18 cellular contexts compared by ENCODE assay signal in the genomic region with DNA sequence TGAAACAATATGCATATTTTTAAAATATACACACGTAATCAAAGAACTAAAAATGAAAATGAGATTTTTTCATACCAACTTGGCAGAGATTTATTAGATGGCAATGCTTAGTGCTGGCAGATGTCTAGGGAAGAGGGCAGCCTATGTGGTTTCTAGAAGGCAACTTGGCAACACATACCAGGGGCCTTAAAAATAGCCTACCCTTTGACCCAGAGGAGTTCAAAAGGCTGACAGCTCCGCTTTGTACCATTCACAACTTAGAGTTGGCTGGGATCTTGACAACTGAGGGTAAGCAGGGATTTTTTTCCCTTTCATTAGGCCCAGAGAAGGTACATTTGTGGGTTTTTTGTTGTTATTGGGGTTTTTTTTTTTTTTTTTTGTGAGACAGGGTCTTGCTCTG. TPM values are rescaled to one million over a fixed set of nuclear protein-coding genes. Genes with fewer than 3 reads are reported as not detected.
A peak's percentile ranks its signal among the peaks of the same experiment; 100 is the strongest.
DNase-seq lines count a peak whose midpoint lies in the region; ATAC-seq, FAIRE-seq and TF ChIP-seq lines count a peak whose summit lies in the region.
"Had no signal": no experiment of that assay in that cellular context is flagged by ENCODE, and none has a peak within 500 bp of the region (broad histone marks: within the 10 kb centered on the region; RNA-seq: fewer than 3 reads in every experiment).

No MANE protein-coding gene starts in this region.

- H3K36me3 ChIP-seq in GM12878 (ENCODE audit: control insufficient read depth in 2 of 2, insufficient read depth in 2 of 2, low read length in 1 of 2) (peaks cover 0 to 7% of the 10 kb centered on the region in 2 experiments; a peak in 3 of 4 replicates), trophoblast cell (ENCODE audit: control insufficient read depth in 1 of 2, insufficient read depth in 2 of 2, low read length in 2 of 2) (no peaks in the 10 kb centered on the region)
- H3K36me3 ChIP-seq: BLaER1 treated with 17β-estradiol and CSF1 and Interleukin-3, amounts not matched to agents 10 nM and 100 nM; HAP-1 had no signal

- peak overlapping the region; percentile 31 for H3K4me3 Mint-ChIP-seq in stimulated activated effector memory CD8-positive, alpha-beta T cell treated with anti-CD3 and anti-CD28 coated beads, Interleukin-12 subunit alpha, Interleukin-12 subunit beta, amount 100 ng/mL, for 72 hours
- H3K4me3 Mint-ChIP-seq: CD4-positive, alpha-beta T cell had no signal

- H4K12ac ChIP-seq in trophoblast cell (ENCODE audit: low read depth, low read length) = no peak overlapping the region

- no peak overlapping the region for H3K4ac ChIP-seq in trophoblast cell (ENCODE audit: low read depth, low read length)

- H3K79me1 ChIP-seq in trophoblast cell (ENCODE audit: low read length) = peaks cover 6% of the 10 kb centered on the region

- no peaks in the 10 kb centered on the region; the same call in 2 of the 3 replicates for H3K9me3 ChIP-seq in GM12878 (replicated peaks; ENCODE audit: control insufficient read depth, insufficient read depth, low read length)
- H3K9me3 ChIP-seq in trophoblast cell (ENCODE audit: insufficient read depth, low read depth, low read length) = peaks cover 5% of the 10 kb centered on the region
- H3K9me3 ChIP-seq: BLaER1 treated with 17β-estradiol and CSF1 and Interleukin-3, amounts not matched to agents 10 nM and 100 nM had no signal

- no peak for TF ChIP-seq EP300 in GM12878 (IDR thresholded peaks at IDR 0.05; ENCODE audit: borderline replicate concordance in 1 of 2, control insufficient read depth in 1 of 2, low read depth in 2 of 2, low read length in 2 of 2)

- H4K20me1 ChIP-seq in GM12878 (ENCODE audit: control insufficient read depth, insufficient read depth) = no peaks in the 10 kb centered on the region
- H4K20me1 ChIP-seq: BLaER1 treated with 17β-estradiol and CSF1 and Interleukin-3, amounts not matched to agents 10 nM and 100 nM had no signal

- intact Hi-C loops in GM12878 (cut with micrococcal nuclease; ENCODE audit: unreplicated experiment) = loop anchor here (10.0 kb wide), 1 partner anchor 367 kb away; no protein-coding TSS in a partner anchor

- no peak overlapping the region for H4K8ac ChIP-seq in trophoblast cell (ENCODE audit: low read depth, low read length)

- no peaks in the 10 kb centered on the region for H3K9me3 Mint-ChIP-seq in stimulated activated effector memory CD8-positive, alpha-beta T cell treated with anti-CD3 and anti-CD28 coated beads, Interleukin-12 subunit alpha, Interleukin-12 subunit beta, amount 100 ng/mL, for 72 hours
- H3K9me3 Mint-ChIP-seq: CD4-positive, alpha-beta T cell had no signal

- WGBS in GM12878 (ENCODE audit: insufficient coverage, insufficient replicate concordance, low lambda C conversion rate, missing lambda C conversion rate) = 3% methylated on average over 2 of the region's 2 CpGs
- whole genome bisulfite sequencing in trophoblast cell (ENCODE audit: extremely low coverage, insufficient coverage, insufficient read length) = no CpG with 5 or more reads among the region's 2 CpGs

- no peak for FAIRE-seq in GM12878 (lab: Jason Lieb, UNC)
- FAIRE-seq: H1 had no signal

- no peak for TF ChIP-seq CTCF in GM12865 (IDR thresholded peaks at IDR 0.05; ENCODE audit: insufficient read depth, low read depth, low read length, missing control alignments)
- TF ChIP-seq CTCF in GM12878 (IDR thresholded peaks at IDR 0.05 in 2 of 3, conservative IDR thresholded peaks at IDR 0.05 in 1 of 3; ENCODE audit: control insufficient read depth in 2 of 3, extremely low read depth in 1 of 3, insufficient read depth in 1 of 3, low read depth in 3 of 3, low read length in 3 of 3) = no peak

- peak; percentile 35 for DNase-seq in activated CD8-positive, alpha-beta memory T cell treated with anti-CD3 and anti-CD28 coated beads for 24 hours
- no peak for DNase-seq in activated CD8-positive, alpha-beta memory T cell treated with anti-CD3 and anti-CD28 coated beads, Interleukin-2, amount 50 U/mL, for 4 hours
- DNase-seq in GM12865 (ENCODE audit: low read depth) = peak; percentile 54
- no peak for DNase-seq in GM12878 (ENCODE audit: low read depth, low spot score)
- DNase-seq in stimulated activated effector memory CD8-positive, alpha-beta T cell treated with anti-CD3 and anti-CD28 coated beads, Interleukin-12 subunit alpha, Interleukin-12 subunit beta, amount 100 ng/mL, for 72 hours (ENCODE audit: low spot score in 2 of 2) = no peak
- no peak for DNase-seq in trophoblast cell
- no peak for DNase-seq in KG1 (lab: John Stamatoyannopoulos, UW)
- no peak for DNase-seq in CD1c-positive myeloid dendritic cell (ENCODE audit: extremely low spot score)
- DNase-seq: 8988T; ACHN; Calu3; CD4-positive, alpha-beta T cell; DMS 273 treated with DMSO at 0.1 percent for 48 hours had no signal

- no peak overlapping the region for H2BK120ac ChIP-seq in trophoblast cell (ENCODE audit: insufficient read depth, low read length, poor library complexity)

- no peak overlapping the region for H3K27ac Mint-ChIP-seq in stimulated activated effector memory CD8-positive, alpha-beta T cell treated with anti-CD3 and anti-CD28 coated beads, Interleukin-12 subunit alpha, Interleukin-12 subunit beta, amount 100 ng/mL, for 72 hours
- H3K27ac Mint-ChIP-seq: CD4-positive, alpha-beta T cell had no signal

- in situ Hi-C loops in GM12878 (cut with MboI) = loop anchor here (10.0 kb wide), 1 partner anchor 287 kb away; no protein-coding TSS in a partner anchor

- H3K79me2 ChIP-seq in GM12878 (ENCODE audit: control insufficient read depth, insufficient read depth, low read length) = peaks cover 77% of the 10 kb centered on the region
- H3K79me2 ChIP-seq in trophoblast cell (ENCODE audit: control insufficient read depth, insufficient read depth, low read length, poor library complexity) = no peaks in the 10 kb centered on the region

- no peak for TF ChIP-seq RAD21 in GM12878 (IDR thresholded peaks at IDR 0.05; ENCODE audit: insufficient read depth, low read depth, low read length)

- H3K18ac ChIP-seq in trophoblast cell (ENCODE audit: low read length) = no peak overlapping the region

- RAD21 ChIA-PET in GM12878 (lab: Charles Lee; ENCODE audit: unreplicated experiment) = interaction anchor here (1.1 to 22.2 kb wide), 7 partner anchors 19 to 49 kb away, joined by 3 to 400 read pairs (median 5); no protein-coding TSS in a partner anchor

- H3K9ac ChIP-seq in GM12878 (ENCODE audit: control insufficient read depth, insufficient read depth, low read length) = peak overlapping the region; percentile 89
- H3K9ac ChIP-seq in trophoblast cell (ENCODE audit: low read length) = no peak overlapping the region
- H3K9ac ChIP-seq: BLaER1 treated with 17β-estradiol and CSF1 and Interleukin-3, amounts not matched to agents 10 nM and 100 nM had no signal

- H3K23ac ChIP-seq in trophoblast cell (ENCODE audit: low read length) = no peak overlapping the region

- H3K4me3 ChIP-seq in GM12865 (ENCODE audit: low read depth, low read length) = peak overlapping the region; percentile 66
- H3K4me3 ChIP-seq in GM12878 = no peak overlapping the region
- no peak overlapping the region for H3K4me3 ChIP-seq in trophoblast cell (ENCODE audit: low read depth, low read length)
- H3K4me3 ChIP-seq: BLaER1 treated with 17β-estradiol and CSF1 and Interleukin-3, amounts not matched to agents 10 nM and 100 nM; HAP-1 had no signal

- ATAC-seq in GM12878 = no peak
- ATAC-seq in stimulated activated effector memory CD8-positive, alpha-beta T cell treated with anti-CD3 and anti-CD28 coated beads, Interleukin-12 subunit alpha, Interleukin-12 subunit beta, amount 100 ng/mL, for 72 hours = no peak

- CTCF ChIA-PET in GM12878 (lab: Yijun Ruan, JAX) = interaction anchor here (0.6 to 28.4 kb wide), 7 partner anchors 7 to 50 kb away, joined by 3 to 372 read pairs (median 4); a partner anchor contains a TSS

- SMC1A ChIA-PET in GM12878 (lab: Charles Lee; ENCODE audit: uncharacterized antibody, unreplicated experiment) = interaction anchor here (19.5 to 21.6 kb wide), 3 partner anchors 19 to 33 kb away, joined by 248 to 411 read pairs (median 266); a partner anchor contains a TSS

- no peak for TF ChIP-seq POLR2A in GM12878 (IDR thresholded peaks at IDR 0.05; ENCODE audit: low read depth, low read length)

- POLR2A ChIA-PET in GM12878 (lab: Charles Lee) = interaction anchor here (0.6 to 17.2 kb wide), 7 partner anchors 10 to 334 kb away, joined by 3 to 192 read pairs (median 5); a partner anchor contains a TSS

- H2BK12ac ChIP-seq in trophoblast cell (ENCODE audit: low read length) = no peak overlapping the region

- H3K4me2 ChIP-seq in GM12878 (ENCODE audit: control insufficient read depth, insufficient read depth) (peak overlapping the region; percentile 88; the same call in 1 of the 2 replicates), trophoblast cell (ENCODE audit: low read length) (no peak overlapping the region)

- H3K4me1 ChIP-seq in GM12878 (ENCODE audit: control insufficient read depth, insufficient read depth, low read length) (peaks cover 92% of the 10 kb centered on the region), trophoblast cell (ENCODE audit: control insufficient read depth in 1 of 2, insufficient read depth in 2 of 2, low read length in 2 of 2) (peaks cover 10 to 22% of the 10 kb centered on the region in 2 experiments)

- no TSS peak for BruUV-seq in GM12878 (replicated peaks; lab: Mats Ljungman, UMichigan)

- H3K27me3 ChIP-seq in GM12878 (replicated peaks in 1 of 2; ENCODE audit: control insufficient read depth in 2 of 2, insufficient read depth in 2 of 2, low read length in 1 of 2) = no peaks in the 10 kb centered on the region
- H3K27me3 ChIP-seq in trophoblast cell (ENCODE audit: insufficient read depth, low read length) = no peaks in the 10 kb centered on the region

- H2BK5ac ChIP-seq in trophoblast cell (ENCODE audit: low read depth, low read length, poor library complexity) = no peak overlapping the region

- peaks cover 34% of the 10 kb centered on the region for H3K36me3 Mint-ChIP-seq in stimulated activated effector memory CD8-positive, alpha-beta T cell treated with anti-CD3 and anti-CD28 coated beads, Interleukin-12 subunit alpha, Interleukin-12 subunit beta, amount 100 ng/mL, for 72 hours

- no peak overlapping the region for H3K14ac ChIP-seq in trophoblast cell (ENCODE audit: low read length)

- no peak overlapping the region for H2AK5ac ChIP-seq in trophoblast cell (ENCODE audit: low read length)

- H3K27ac ChIP-seq in GM12878 (ENCODE audit: control insufficient read depth, insufficient read depth) (peak overlapping the region; percentile 99), trophoblast cell (ENCODE audit: low read depth, low read length) (no peak overlapping the region)

- H3K4me1 Mint-ChIP-seq in stimulated activated effector memory CD8-positive, alpha-beta T cell treated with anti-CD3 and anti-CD28 coated beads, Interleukin-12 subunit alpha, Interleukin-12 subunit beta, amount 100 ng/mL, for 72 hours = peaks cover 60% of the 10 kb centered on the region

- H2AFZ ChIP-seq in GM12878 (ENCODE audit: control insufficient read depth, low read depth, low read length) (no peak overlapping the region), trophoblast cell (ENCODE audit: insufficient read depth, low read length, poor library complexity) (no peak overlapping the region)

- no peak overlapping the region for H4K91ac ChIP-seq in trophoblast cell (ENCODE audit: low read depth, low read length)

RNA-seq across cellular contexts. Expression of a gene that starts 26.4 kb away (rescaled TPM):
- 20.6 and 24.6 TPM in 2 replicates for total RNA-seq in GM12878 (2013; cell fraction: nucleolus; rRNA removed)
- total RNA-seq in GM12878 (2014; rRNA removed) = 11.2 and 12.3 TPM in 2 replicates
- 18.1 and 19.2 TPM in 2 replicates for total RNA-seq in GM12878 (2014; rRNA removed; fragmentation: Illumina TruSeq; extraction: Trizol)
- 26.8 and 30.1 TPM in 2 replicates for total RNA-seq in GM12878 (2021)
- polyA plus RNA-seq in GM12878 (2011; ENCODE audit: low read depth) = 12.4 TPM
- polyA plus RNA-seq in GM12878 (2011; rRNA removed) = 16.5 and 26.9 TPM in 2 replicates
- 26.5 and 38.7 TPM in 2 replicates for polyA plus RNA-seq in GM12878 (2011; cell fraction: cytosol; rRNA removed)
- 39.0 and 48.7 TPM in 2 replicates for polyA plus RNA-seq in GM12878 (2011; cell fraction: nucleus; rRNA removed)
- polyA plus RNA-seq in GM12878 (2012) = 17.2 and 17.7 TPM in 2 replicates
- polyA plus RNA-seq in GM12878 (2014; fragmentation: Illumina TruSeq; extraction: Trizol) = 20.4 and 24.4 TPM in 2 replicates
- 1 to 10 TPM; 2.1 to 5.5 TPM for polyA plus RNA-seq in GM12878 (2014; fragmentation: Nextera tagmentation; extraction: Ambion mirVana)
- 23.4 and 23.5 TPM in 2 replicates for polyA plus RNA-seq in GM12878 (2014; rRNA removed)
- polyA plus RNA-seq in GM12878 (2016; fragmentation: Nextera tagmentation; extraction: Ambion mirVana) = 10 to 100 TPM; 12.6 to 13.2 TPM
- 60.8 and 66.5 TPM in 2 replicates for polyA minus RNA-seq in GM12878 (2011; rRNA and poly(A)+ RNA removed)
- 6.0 and 6.2 TPM in 2 replicates for polyA minus RNA-seq in GM12878 (2011; cell fraction: cytosol; rRNA and poly(A)+ RNA removed)
- polyA minus RNA-seq in GM12878 (2011; cell fraction: nucleus; rRNA and poly(A)+ RNA removed) = 10.9 and 19.2 TPM in 2 replicates
- 0.07 and 0.08 TPM in 2 replicates for polyA plus RNA-seq in trophoblast cell (2013)
- total RNA-seq: Calu3, Daoy, H1, HT-29 had no signal
- polyA plus RNA-seq: H1 had no signal

RNA-seq across cellular contexts. Expression of a gene that starts 44.5 kb away (rescaled TPM):
- total RNA-seq in GM12878 (2013; cell fraction: nucleolus; rRNA removed) = 0.71 TPM in 1 of 2 replicates, not detected in the other
- not detected in 2 replicates for total RNA-seq in GM12878 (2014; rRNA removed)
- total RNA-seq in GM12878 (2014; rRNA removed; fragmentation: Illumina TruSeq; extraction: Trizol) = not detected in 2 replicates
- 0.19 TPM in 1 of 2 replicates, not detected in the other for total RNA-seq in GM12878 (2021)
- not detected for polyA plus RNA-seq in GM12878 (2011; ENCODE audit: low read depth)
- polyA plus RNA-seq in GM12878 (2011; rRNA removed) = not detected in 2 replicates
- polyA plus RNA-seq in GM12878 (2011; cell fraction: cytosol; rRNA removed) = not detected in 2 replicates
- polyA plus RNA-seq in GM12878 (2011; cell fraction: nucleus; rRNA removed) = not detected in 2 replicates
- not detected in 2 replicates for polyA plus RNA-seq in GM12878 (2012)
- polyA plus RNA-seq in GM12878 (2014; fragmentation: Illumina TruSeq; extraction: Trizol) = not detected in 2 replicates
- polyA plus RNA-seq in GM12878 (2014; fragmentation: Nextera tagmentation; extraction: Ambion mirVana) = not detected
- 0.22 TPM in 1 of 2 replicates, not detected in the other for polyA plus RNA-seq in GM12878 (2014; rRNA removed)
- not detected for polyA plus RNA-seq in GM12878 (2016; fragmentation: Nextera tagmentation; extraction: Ambion mirVana)
- not detected in 2 replicates for polyA minus RNA-seq in GM12878 (2011; rRNA and poly(A)+ RNA removed)
- not detected in 2 replicates for polyA minus RNA-seq in GM12878 (2011; cell fraction: cytosol; rRNA and poly(A)+ RNA removed)
- polyA minus RNA-seq in GM12878 (2011; cell fraction: nucleus; rRNA and poly(A)+ RNA removed) = not detected in 2 replicates
- 0.31 and 0.37 TPM in 2 replicates for polyA plus RNA-seq in trophoblast cell (2013)
- total RNA-seq: Calu3; CD4-positive, alpha-beta T cell; Daoy; H1; HT-29 had no signal
- polyA plus RNA-seq: H1 had no signal

Comparison
In these comparisons a context has a peak if more than half of its experiments do, and no peak if none do; other contexts are left out.
1. DNase-seq: peak in activated CD8-positive, alpha-beta memory T cell treated with anti-CD3 and anti-CD28 coated beads for 24 hours (single experiment) and GM12865 (single experiment); none in activated CD8-positive, alpha-beta memory T cell treated with anti-CD3 and anti-CD28 coated beads, Interleukin-2, amount 50 U/mL, for 4 hours (single experiment), GM12878 (single experiment), stimulated activated effector memory CD8-positive, alpha-beta T cell treated with anti-CD3 and anti-CD28 coated beads, Interleukin-12 subunit alpha, Interleukin-12 subunit beta, amount 100 ng/mL, for 72 hours (0 of 2), trophoblast cell (0 of 2), KG1 (single experiment) and CD1c-positive myeloid dendritic cell (single experiment).